ENCODE assay signal across 1 cellular context in the genomic region with DNA sequence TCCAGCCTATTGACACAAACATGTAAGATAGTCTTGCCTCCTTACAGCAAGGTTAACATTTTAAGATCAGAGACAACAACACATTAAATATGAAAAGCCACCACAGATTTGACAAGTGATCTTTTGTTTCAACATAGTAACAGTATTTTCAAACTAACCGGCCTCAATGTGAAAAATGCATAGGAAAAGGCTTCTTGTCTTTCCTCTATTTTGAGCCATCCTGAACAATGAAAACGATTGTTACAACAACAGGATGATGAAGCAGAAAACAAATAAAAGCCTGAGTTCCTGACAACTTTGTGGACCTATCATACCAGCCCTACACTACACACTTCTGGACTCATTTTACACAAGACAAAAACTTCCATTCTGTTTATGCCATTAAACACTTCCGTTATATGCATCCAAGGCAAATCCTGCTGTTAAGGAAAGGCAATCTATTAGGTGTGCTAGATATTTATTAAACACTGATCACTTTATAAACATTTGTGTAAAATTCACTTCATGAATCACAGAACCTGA.
A peak's percentile ranks its signal among the peaks of the same experiment; 100 is the strongest.
TF ChIP-seq lines count a peak whose summit lies in the region.

No MANE protein-coding gene starts in this region.

TF ChIP-seq in HepG2, 621 proteins besides CTCF, POLR2A, EP300 and RAD21 (continued from another document and continues in another):
- TF ChIP-seq, protein P1, sequence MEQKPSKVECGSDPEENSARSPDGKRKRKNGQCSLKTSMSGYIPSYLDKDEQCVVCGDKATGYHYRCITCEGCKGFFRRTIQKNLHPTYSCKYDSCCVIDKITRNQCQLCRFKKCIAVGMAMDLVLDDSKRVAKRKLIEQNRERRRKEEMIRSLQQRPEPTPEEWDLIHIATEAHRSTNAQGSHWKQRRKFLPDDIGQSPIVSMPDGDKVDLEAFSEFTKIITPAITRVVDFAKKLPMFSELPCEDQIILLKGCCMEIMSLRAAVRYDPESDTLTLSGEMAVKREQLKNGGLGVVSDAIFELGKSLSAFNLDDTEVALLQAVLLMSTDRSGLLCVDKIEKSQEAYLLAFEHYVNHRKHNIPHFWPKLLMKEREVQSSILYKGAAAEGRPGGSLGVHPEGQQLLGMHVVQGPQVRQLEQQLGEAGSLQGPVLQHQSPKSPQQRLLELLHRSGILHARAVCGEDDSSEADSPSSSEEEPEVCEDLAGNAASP (CRISPR knock-in tag; IDR thresholded peaks at IDR 0.05; ENCODE audit: borderline replicate concordance): peak; percentile 30; the same call in 1 of the 2 replicates
- peak; percentile 81 for TF ChIP-seq HMG20A (CRISPR knock-in tag; IDR thresholded peaks at IDR 0.05; ENCODE audit: borderline replicate concordance)
- TF ChIP-seq, protein P2, sequence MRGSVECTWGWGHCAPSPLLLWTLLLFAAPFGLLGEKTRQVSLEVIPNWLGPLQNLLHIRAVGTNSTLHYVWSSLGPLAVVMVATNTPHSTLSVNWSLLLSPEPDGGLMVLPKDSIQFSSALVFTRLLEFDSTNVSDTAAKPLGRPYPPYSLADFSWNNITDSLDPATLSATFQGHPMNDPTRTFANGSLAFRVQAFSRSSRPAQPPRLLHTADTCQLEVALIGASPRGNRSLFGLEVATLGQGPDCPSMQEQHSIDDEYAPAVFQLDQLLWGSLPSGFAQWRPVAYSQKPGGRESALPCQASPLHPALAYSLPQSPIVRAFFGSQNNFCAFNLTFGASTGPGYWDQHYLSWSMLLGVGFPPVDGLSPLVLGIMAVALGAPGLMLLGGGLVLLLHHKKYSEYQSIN (CRISPR knock-in tag; IDR thresholded peaks at IDR 0.05; ENCODE audit: borderline replicate concordance): no peak
- no peak for TF ChIP-seq ZNF7 (CRISPR knock-in tag; IDR thresholded peaks at IDR 0.05)
- TF ChIP-seq, protein P3, sequence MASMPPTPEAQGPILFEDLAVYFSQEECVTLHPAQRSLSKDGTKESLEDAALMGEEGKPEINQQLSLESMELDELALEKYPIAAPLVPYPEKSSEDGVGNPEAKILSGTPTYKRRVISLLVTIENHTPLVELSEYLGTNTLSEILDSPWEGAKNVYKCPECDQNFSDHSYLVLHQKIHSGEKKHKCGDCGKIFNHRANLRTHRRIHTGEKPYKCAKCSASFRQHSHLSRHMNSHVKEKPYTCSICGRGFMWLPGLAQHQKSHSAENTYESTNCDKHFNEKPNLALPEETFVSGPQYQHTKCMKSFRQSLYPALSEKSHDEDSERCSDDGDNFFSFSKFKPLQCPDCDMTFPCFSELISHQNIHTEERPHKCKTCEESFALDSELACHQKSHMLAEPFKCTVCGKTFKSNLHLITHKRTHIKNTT (CRISPR knock-in tag; IDR thresholded peaks at IDR 0.05): no peak
- no peak for TF ChIP-seq ZNF563 (CRISPR knock-in tag; IDR thresholded peaks at IDR 0.05)
- TF ChIP-seq, protein P4, sequence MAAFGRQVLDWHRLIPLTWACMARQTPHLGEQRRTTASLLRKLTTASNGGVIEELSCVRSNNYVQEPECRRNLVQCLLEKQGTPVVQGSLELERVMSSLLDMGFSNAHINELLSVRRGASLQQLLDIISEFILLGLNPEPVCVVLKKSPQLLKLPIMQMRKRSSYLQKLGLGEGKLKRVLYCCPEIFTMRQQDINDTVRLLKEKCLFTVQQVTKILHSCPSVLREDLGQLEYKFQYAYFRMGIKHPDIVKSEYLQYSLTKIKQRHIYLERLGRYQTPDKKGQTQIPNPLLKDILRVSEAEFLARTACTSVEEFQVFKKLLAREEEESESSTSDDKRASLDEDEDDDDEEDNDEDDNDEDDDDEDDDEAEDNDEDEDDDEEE (CRISPR knock-in tag; IDR thresholded peaks at IDR 0.05): no peak
- TF ChIP-seq, protein P5, sequence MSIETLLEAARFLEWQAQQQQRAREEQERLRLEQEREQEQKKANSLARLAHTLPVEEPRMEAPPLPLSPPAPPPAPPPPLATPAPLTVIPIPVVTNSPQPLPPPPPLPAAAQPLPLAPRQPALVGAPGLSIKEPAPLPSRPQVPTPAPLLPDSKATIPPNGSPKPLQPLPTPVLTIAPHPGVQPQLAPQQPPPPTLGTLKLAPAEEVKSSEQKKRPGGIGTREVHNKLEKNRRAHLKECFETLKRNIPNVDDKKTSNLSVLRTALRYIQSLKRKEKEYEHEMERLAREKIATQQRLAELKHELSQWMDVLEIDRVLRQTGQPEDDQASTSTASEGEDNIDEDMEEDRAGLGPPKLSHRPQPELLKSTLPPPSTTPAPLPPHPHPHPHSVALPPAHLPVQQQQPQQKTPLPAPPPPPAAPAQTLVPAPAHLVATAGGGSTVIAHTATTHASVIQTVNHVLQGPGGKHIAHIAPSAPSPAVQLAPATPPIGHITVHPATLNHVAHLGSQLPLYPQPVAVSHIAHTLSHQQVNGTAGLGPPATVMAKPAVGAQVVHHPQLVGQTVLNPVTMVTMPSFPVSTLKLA (IDR thresholded peaks at IDR 0.05): no peak
- no peak for TF ChIP-seq RBFOX2 (IDR thresholded peaks at IDR 0.05; ENCODE audit: low read depth, low read length)
- no peak for TF ChIP-seq PRPF4 (IDR thresholded peaks at IDR 0.05; ENCODE audit: low read depth, low read length, poor library complexity, severe bottlenecking)
- 0 out of 2 replicates have a peak, but pooled peaks have one; percentile 50 for TF ChIP-seq DPF2 (CRISPR knock-in tag; IDR thresholded peaks at IDR 0.05; ENCODE audit: borderline replicate concordance, low read depth)
- TF ChIP-seq CHD2 (IDR thresholded peaks at IDR 0.05; ENCODE audit: low read depth, low read length): no peak
- no peak for TF ChIP-seq TAF1 (CRISPR knock-in tag; IDR thresholded peaks at IDR 0.05)
- TF ChIP-seq ZIK1 (CRISPR knock-in tag; IDR thresholded peaks at IDR 0.05; ENCODE audit: borderline replicate concordance, low read depth): no peak
- TF ChIP-seq SNAPC2 (CRISPR knock-in tag; IDR thresholded peaks at IDR 0.05): no peak
- TF ChIP-seq PHF20 (CRISPR knock-in tag; IDR thresholded peaks at IDR 0.05): no peak
- TF ChIP-seq FOXA1 (IDR thresholded peaks at IDR 0.05): no peak
- TF ChIP-seq FOXA1 (CRISPR knock-in tag; IDR thresholded peaks at IDR 0.05): peak; percentile 77
- TF ChIP-seq ZNF776 (CRISPR knock-in tag; IDR thresholded peaks at IDR 0.05): no peak
- TF ChIP-seq ZNF598 (CRISPR knock-in tag; IDR thresholded peaks at IDR 0.05; ENCODE audit: borderline replicate concordance): no peak
- TF ChIP-seq POGZ (CRISPR knock-in tag; IDR thresholded peaks at IDR 0.05): peak; percentile 65
- TF ChIP-seq, protein P6, sequence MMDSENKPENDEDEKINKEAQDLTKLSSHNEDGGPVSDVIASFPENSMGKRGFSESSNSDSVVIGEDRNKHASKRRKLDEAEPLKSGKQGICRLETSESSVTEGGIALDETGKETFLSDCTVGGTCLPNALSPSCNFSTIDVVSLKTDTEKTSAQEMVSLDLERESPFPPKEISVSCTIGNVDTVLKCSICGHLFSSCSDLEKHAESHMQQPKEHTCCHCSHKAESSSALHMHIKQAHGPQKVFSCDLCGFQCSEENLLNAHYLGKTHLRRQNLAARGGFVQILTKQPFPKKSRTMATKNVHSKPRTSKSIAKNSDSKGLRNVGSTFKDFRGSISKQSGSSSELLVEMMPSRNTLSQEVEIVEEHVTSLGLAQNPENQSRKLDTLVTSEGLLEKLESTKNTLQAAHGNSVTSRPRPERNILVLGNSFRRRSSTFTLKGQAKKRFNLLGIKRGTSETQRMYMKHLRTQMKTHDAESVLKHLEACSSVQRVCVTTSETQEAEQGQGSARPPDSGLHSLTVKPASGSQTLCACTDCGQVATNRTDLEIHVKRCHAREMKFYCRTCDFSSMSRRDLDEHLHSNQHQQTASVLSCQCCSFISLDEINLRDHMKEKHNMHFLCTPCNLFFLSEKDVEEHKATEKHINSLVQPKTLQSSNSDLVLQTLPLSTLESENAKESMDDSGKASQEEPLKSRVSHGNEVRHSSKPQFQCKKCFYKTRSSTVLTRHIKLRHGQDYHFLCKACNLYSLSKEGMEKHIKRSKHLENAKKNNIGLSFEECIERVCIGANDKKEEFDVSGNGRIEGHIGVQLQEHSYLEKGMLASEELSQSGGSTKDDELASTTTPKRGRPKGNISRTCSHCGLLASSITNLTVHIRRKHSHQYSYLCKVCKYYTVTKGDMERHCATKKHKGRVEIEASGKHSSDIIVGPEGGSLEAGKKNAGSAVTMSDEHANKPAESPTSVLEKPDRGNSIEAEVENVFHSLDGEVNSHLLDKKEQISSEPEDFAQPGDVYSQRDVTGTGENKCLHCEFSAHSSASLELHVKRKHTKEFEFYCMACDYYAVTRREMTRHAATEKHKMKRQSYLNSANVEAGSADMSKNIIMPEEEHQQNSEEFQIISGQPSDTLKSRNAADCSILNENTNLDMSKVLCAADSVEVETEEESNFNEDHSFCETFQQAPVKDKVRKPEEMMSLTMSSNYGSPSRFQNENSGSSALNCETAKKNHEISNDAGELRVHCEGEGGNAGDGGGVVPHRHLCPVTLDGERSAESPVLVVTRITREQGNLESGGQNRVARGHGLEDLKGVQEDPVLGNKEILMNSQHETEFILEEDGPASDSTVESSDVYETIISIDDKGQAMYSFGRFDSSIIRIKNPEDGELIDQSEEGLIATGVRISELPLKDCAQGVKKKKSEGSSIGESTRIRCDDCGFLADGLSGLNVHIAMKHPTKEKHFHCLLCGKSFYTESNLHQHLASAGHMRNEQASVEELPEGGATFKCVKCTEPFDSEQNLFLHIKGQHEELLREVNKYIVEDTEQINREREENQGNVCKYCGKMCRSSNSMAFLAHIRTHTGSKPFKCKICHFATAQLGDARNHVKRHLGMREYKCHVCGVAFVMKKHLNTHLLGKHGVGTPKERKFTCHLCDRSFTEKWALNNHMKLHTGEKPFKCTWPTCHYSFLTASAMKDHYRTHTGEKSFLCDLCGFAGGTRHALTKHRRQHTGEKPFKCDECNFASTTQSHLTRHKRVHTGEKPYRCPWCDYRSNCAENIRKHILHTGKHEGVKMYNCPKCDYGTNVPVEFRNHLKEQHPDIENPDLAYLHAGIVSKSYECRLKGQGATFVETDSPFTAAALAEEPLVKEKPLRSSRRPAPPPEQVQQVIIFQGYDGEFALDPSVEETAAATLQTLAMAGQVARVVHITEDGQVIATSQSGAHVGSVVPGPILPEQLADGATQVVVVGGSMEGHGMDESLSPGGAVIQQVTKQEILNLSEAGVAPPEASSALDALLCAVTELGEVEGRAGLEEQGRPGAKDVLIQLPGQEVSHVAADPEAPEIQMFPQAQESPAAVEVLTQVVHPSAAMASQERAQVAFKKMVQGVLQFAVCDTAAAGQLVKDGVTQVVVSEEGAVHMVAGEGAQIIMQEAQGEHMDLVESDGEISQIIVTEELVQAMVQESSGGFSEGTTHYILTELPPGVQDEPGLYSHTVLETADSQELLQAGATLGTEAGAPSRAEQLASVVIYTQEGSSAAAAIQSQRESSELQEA (CRISPR knock-in tag; IDR thresholded peaks at IDR 0.05; ENCODE audit: not compliant biosample characterization): no peak
- TF ChIP-seq FOXA3 (CRISPR knock-in tag; IDR thresholded peaks at IDR 0.05): peak; percentile 84
- TF ChIP-seq ZNF136 (CRISPR knock-in tag; IDR thresholded peaks at IDR 0.05; ENCODE audit: low read depth): no peak
- no peak for TF ChIP-seq ZNF703 (CRISPR knock-in tag; IDR thresholded peaks at IDR 0.05; ENCODE audit: borderline replicate concordance)
- TF ChIP-seq, protein P7, sequence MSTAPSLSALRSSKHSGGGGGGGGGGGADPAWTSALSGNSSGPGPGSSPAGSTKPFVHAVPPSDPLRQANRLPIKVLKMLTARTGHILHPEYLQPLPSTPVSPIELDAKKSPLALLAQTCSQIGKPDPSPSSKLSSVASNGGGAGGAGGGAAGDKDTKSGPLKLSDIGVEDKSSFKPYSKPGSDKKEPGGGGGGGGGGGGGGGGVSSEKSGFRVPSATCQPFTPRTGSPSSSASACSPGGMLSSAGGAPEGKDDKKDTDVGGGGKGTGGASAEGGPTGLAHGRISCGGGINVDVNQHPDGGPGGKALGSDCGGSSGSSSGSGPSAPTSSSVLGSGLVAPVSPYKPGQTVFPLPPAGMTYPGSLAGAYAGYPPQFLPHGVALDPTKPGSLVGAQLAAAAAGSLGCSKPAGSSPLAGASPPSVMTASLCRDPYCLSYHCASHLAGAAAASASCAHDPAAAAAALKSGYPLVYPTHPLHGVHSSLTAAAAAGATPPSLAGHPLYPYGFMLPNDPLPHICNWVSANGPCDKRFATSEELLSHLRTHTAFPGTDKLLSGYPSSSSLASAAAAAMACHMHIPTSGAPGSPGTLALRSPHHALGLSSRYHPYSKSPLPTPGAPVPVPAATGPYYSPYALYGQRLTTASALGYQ (CRISPR knock-in tag; IDR thresholded peaks at IDR 0.05): peak; percentile 55; the same call in 1 of the 2 replicates
- TF ChIP-seq, protein P8, sequence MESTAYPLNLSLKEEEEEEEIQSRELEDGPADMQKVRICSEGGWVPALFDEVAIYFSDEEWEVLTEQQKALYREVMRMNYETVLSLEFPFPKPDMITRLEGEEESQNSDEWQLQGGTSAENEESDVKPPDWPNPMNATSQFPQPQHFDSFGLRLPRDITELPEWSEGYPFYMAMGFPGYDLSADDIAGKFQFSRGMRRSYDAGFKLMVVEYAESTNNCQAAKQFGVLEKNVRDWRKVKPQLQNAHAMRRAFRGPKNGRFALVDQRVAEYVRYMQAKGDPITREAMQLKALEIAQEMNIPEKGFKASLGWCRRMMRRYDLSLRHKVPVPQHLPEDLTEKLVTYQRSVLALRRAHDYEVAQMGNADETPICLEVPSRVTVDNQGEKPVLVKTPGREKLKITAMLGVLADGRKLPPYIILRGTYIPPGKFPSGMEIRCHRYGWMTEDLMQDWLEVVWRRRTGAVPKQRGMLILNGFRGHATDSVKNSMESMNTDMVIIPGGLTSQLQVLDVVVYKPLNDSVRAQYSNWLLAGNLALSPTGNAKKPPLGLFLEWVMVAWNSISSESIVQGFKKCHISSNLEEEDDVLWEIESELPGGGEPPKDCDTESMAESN (CRISPR knock-in tag; conservative IDR thresholded peaks at IDR 0.05): no peak
- TF ChIP-seq, protein P9, sequence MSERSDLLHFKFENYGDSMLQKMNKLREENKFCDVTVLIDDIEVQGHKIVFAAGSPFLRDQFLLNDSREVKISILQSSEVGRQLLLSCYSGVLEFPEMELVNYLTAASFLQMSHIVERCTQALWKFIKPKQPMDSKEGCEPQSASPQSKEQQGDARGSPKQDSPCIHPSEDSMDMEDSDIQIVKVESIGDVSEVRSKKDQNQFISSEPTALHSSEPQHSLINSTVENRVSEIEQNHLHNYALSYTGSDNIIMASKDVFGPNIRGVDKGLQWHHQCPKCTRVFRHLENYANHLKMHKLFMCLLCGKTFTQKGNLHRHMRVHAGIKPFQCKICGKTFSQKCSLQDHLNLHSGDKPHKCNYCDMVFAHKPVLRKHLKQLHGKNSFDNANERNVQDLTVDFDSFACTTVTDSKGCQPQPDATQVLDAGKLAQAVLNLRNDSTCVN (CRISPR knock-in tag; IDR thresholded peaks at IDR 0.05; ENCODE audit: borderline replicate concordance): no peak
- no peak for TF ChIP-seq ZFP36L1 (CRISPR knock-in tag; IDR thresholded peaks at IDR 0.05)
- TF ChIP-seq ZNF713 (CRISPR knock-in tag; IDR thresholded peaks at IDR 0.05): no peak
- TF ChIP-seq ERF (CRISPR knock-in tag; IDR thresholded peaks at IDR 0.05): 0 out of 2 replicates have a peak, but pooled peaks have one; percentile 45
- TF ChIP-seq KLF13 (CRISPR knock-in tag; IDR thresholded peaks at IDR 0.05): no peak
- TF ChIP-seq ZC3H13 (CRISPR knock-in tag; IDR thresholded peaks at IDR 0.05): no peak
